Comparison of ENCODE assay signal across 8 cellular contexts in the genomic region with DNA sequence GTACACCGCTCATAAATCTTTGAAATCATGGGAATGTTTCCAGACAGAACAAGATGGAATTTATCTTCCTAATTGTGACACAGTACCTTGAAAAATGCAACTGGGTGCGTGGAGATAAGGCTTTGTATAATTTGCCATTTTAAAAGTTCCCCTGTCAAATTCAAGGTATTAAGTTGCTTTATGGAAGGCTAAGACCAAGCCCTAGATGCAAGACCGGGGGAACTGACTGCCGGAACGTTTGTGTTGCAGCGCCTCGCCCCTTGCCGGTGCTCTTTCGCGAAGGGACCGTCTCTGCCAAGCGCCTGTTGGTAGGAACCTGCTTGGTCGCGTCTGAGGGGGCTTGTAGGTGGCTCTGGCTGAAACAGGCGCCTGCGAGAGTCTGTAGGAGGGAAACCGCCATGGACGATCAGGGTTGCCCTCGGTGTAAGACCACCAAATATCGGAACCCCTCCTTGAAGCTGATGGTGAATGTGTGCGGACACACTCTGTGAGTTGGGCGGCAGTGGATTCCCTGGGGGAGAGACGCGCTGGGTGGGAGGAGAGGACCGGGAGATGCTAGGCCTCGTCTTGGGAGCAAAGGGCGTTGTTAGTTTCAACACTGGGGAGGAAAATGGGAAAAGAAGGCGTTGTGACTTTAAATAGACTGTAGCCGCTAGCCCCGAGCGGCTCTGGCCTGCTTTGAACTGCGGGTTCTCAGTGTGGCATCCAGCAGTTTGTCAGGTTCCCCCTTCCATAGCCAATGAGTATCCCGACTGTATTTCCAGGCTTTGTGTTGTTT. TPM values are rescaled to one million over a fixed set of nuclear protein-coding genes. Genes with fewer than 3 reads are reported as not detected.
DNase-seq lines count a peak whose midpoint lies in the region; ATAC-seq and TF ChIP-seq lines count a peak whose summit lies in the region.

Gene MNAT1, plus strand, starts transcription at position 297 of the 778 bp plus-strand sequence. Its CDS starts 102 bp downstream, at position 399.

- peak within 1 kb of the TSS; percentile 95 for H3K4me2 ChIP-seq in osteoblast (ENCODE audit: insufficient read depth, low read length)

- no peaks in the 10 kb centered on the region for H3K27me3 ChIP-seq in H7 (ENCODE audit: control insufficient read depth, insufficient read depth, low read length)
- no peaks in the 10 kb centered on the region for H3K27me3 ChIP-seq in SJSA1 (replicated peaks)
- peaks cover 4% of the 10 kb centered on the region for H3K27me3 ChIP-seq in osteoblast (ENCODE audit: insufficient read depth, low read length)
- H3K27me3 ChIP-seq in thoracic aorta (replicated peaks; ENCODE audit: insufficient read depth), result no peaks in the 10 kb centered on the region

- H3K9me3 ChIP-seq in SJSA1 (replicated peaks), result no peaks in the 10 kb centered on the region
- H3K9me3 ChIP-seq in osteoblast (ENCODE audit: low read depth, low read length), result no peaks in the 10 kb centered on the region
- no peaks in the 10 kb centered on the region for H3K9me3 ChIP-seq in thoracic aorta

- DNase-seq in G401 (ENCODE audit: low spot score) (peak; percentile 91), H7 (peak; percentile 66), M059J (ENCODE audit: low read depth) (peak; percentile 76), SJSA1 (ENCODE audit: low read depth in 1 of 2, low spot score in 2 of 2) (peak; percentile 73 to 75), glomerular visceral epithelial cell (ENCODE audit: extremely low spot score) (peak; percentile 84), osteoblast (ENCODE audit: insufficient read length, low spot score, missing footprints) (no peak), thoracic aorta (ENCODE audit: low spot score) (peak; percentile 23)
- DNase-seq in activated naive CD4-positive, alpha-beta T cell treated with Interleukin-2 at 50 U/mL for 16 hours, result peak; percentile 82

- peaks cover 5% of the 10 kb centered on the region for H4K20me1 ChIP-seq in osteoblast (ENCODE audit: insufficient read depth, low read length)

- TF ChIP-seq CTCF in osteoblast (IDR thresholded peaks at IDR 0.05; ENCODE audit: extremely low read depth, low read depth, low read length), result no peak
- TF ChIP-seq CTCF in thoracic aorta (IDR thresholded peaks at IDR 0.05), result peak; percentile 10

- ATAC-seq in thoracic aorta (ENCODE audit: insufficient number of reproducible peaks, low FRiP score, low read depth), result peak; percentile 76

- peak within 1 kb of the TSS; percentile 15; the same call in 1 of the 2 replicates for H3K27ac ChIP-seq in SJSA1
- H3K27ac ChIP-seq in osteoblast (ENCODE audit: low read depth, low read length), result peak within 1 kb of the TSS; percentile 70
- H3K27ac ChIP-seq in thoracic aorta, result peak within 1 kb of the TSS; percentile 73 to 74

- peaks cover 7% of the 10 kb centered on the region for H3K4me1 ChIP-seq in SJSA1 (replicated peaks)
- H3K4me1 ChIP-seq in osteoblast (ENCODE audit: insufficient read depth, low read length), result peaks cover 14% of the 10 kb centered on the region
- peaks cover 10 to 16% of the 10 kb centered on the region in 2 donors for H3K4me1 ChIP-seq in thoracic aorta (ENCODE audit: control insufficient read depth in 1 of 2, low read depth in 2 of 2)

- in situ Hi-C loops in G401 (cut with HindIII; ENCODE audit: low sequenced_read_pairs), result no loop called here

- peak within 1 kb of the TSS; percentile 98 for H2AFZ ChIP-seq in osteoblast (ENCODE audit: low read length)

- H3K79me2 ChIP-seq in osteoblast (ENCODE audit: insufficient read depth, low read length), result peaks cover 49% of the 10 kb centered on the region

- H3K36me3 ChIP-seq in H7 (replicated peaks; ENCODE audit: control insufficient read depth, insufficient read depth, low read length), result no peaks in the 10 kb centered on the region
- no peaks in the 10 kb centered on the region for H3K36me3 ChIP-seq in SJSA1
- H3K36me3 ChIP-seq in osteoblast (ENCODE audit: insufficient read depth, low read length), result no peaks in the 10 kb centered on the region
- H3K36me3 ChIP-seq in thoracic aorta, result no peaks in the 10 kb centered on the region

- H3K4me3 ChIP-seq in H7 (ENCODE audit: insufficient read depth, low read depth, low read length), result peak within 1 kb of the TSS; percentile 81
- peak within 1 kb of the TSS; percentile 58 for H3K4me3 ChIP-seq in SJSA1
- H3K4me3 ChIP-seq in osteoblast (ENCODE audit: insufficient read depth, low read length), result peak within 1 kb of the TSS; percentile 87
- H3K4me3 ChIP-seq in thoracic aorta, result peak within 1 kb of the TSS; percentile 89

RNA-seq across cellular contexts. Expression of gene MNAT1, which starts in this region (rescaled TPM):
- 115 and 185 TPM in 2 replicates for total RNA-seq in G401 (2014; rRNA removed; shearing (Covaris generic))
- total RNA-seq in H7 (2014; rRNA removed; shearing (Covaris generic)), result 57.4 and 78.2 TPM in 2 replicates
- 81.6 and 99.3 TPM in 2 replicates for total RNA-seq in M059J (2014; rRNA removed; shearing (Covaris generic))
- total RNA-seq in SJSA1 (2014; rRNA removed; shearing (Covaris generic)), result 69.8 and 115 TPM in 2 replicates
- total RNA-seq in osteoblast (51.4 and 57.2 TPM in 2 replicates), thoracic aorta (10 to 100 TPM; 32.4 to 52.3 TPM)

Comparison
In these comparisons a context has a peak if more than half of its experiments do, and no peak if none do; other contexts are left out.
1. H3K27ac ChIP-seq: peak in every context shown above with its lines; median percentile 74 in thoracic aorta; 70 in osteoblast; 15 in SJSA1.